16 cellular contexts compared by ENCODE assay signal in genomic region chr9:38363589-38363925, GRCh38. TPM values are rescaled to one million over a fixed set of nuclear protein-coding genes. Genes with fewer than 3 reads are reported as not detected.
A peak's percentile ranks its signal among the peaks of the same experiment; 100 is the strongest.
DNase-seq lines count a peak whose midpoint lies in the region; ATAC-seq and TF ChIP-seq lines count a peak whose summit lies in the region.
"Had no signal": no experiment of that assay in that cellular context is flagged by ENCODE, and none has a peak within 500 bp of the region (broad histone marks: within the 10 kb centered on the region; RNA-seq: fewer than 3 reads in every experiment).

No MANE protein-coding gene starts in this region.

- H3K27ac ChIP-seq in HCT116 (ENCODE audit: low read depth, low read length): no peak overlapping the region
- H3K27ac ChIP-seq in stomach smooth muscle (ENCODE audit: low read length): no peak overlapping the region
- no peak overlapping the region for H3K27ac ChIP-seq in MM.1S (ENCODE audit: low read length)
- H3K27ac ChIP-seq: ascending aorta, heart left ventricle, KMS-11 had no signal

- no peak for TF ChIP-seq CTCF in HCT116 (IDR thresholded peaks at IDR 0.05 in 2 of 3, conservative IDR thresholded peaks at IDR 0.05 in 1 of 3; ENCODE audit: borderline replicate concordance in 1 of 3, insufficient read depth in 1 of 3, low read depth in 2 of 3, low read length in 2 of 3)
- no peak for TF ChIP-seq CTCF in MM.1S (IDR thresholded peaks at IDR 0.05; ENCODE audit: low read length)

- H3K79me2 ChIP-seq in HCT116 (ENCODE audit: insufficient read depth, low read length) (no peaks in the 10 kb centered on the region), MM.1S (ENCODE audit: low read length) (no peaks in the 10 kb centered on the region)

- BruUV-seq in HCT116 (replicated peaks; lab: Mats Ljungman, UMichigan): no TSS peak

- no peak overlapping the region for H3K4me3 ChIP-seq in HCT116 (replicated peaks in 1 of 2; ENCODE audit: low read depth in 1 of 2, low read length in 2 of 2)
- peak overlapping the region; percentile 54 for H3K4me3 ChIP-seq in adipocyte (ENCODE audit: low read length)
- H3K4me3 ChIP-seq in stomach smooth muscle (ENCODE audit: low read length in 2 of 2): peak overlapping the region; percentile 6 to 63
- no peak overlapping the region for H3K4me3 ChIP-seq in MM.1S (ENCODE audit: low read length)
- H3K4me3 ChIP-seq: GM12878 had no signal

- DNase-seq in HCT116 (ENCODE audit: low read depth, low spot score): no peak
- no peak for DNase-seq in adipocyte (ENCODE audit: low read depth)
- peak; percentile 62 for DNase-seq in myocyte (ENCODE audit: low read depth)
- no peak for DNase-seq in MM.1S
- no peak for DNase-seq in activated CD8-positive, alpha-beta memory T cell treated with anti-CD3 and anti-CD28 coated beads for 24 hours
- DNase-seq: activated T-cell treated with anti-CD3 and anti-CD28 coated beads for 4 hours, foreskin melanocyte, kidney, natural killer cell, small intestine had no signal

- RAD21 ChIA-PET in HCT116 (lab: Charles Lee; ENCODE audit: low non-redundant PET in 1 of 2, low total read pairs in 2 of 2, uncharacterized antibody in 2 of 2, unreplicated experiment in 2 of 2): no interaction called here

- no peak for TF ChIP-seq POLR2A in HCT116 (IDR thresholded peaks at IDR 0.05; ENCODE audit: borderline replicate concordance, extremely low read depth, insufficient read depth, insufficient read length)

- ATAC-seq in HCT116 (no peak), GM18870 (IDR thresholded peaks at IDR 0.05; ENCODE audit: unreplicated experiment) (no peak)

- peaks cover 0 to 5% of the 10 kb centered on the region in 2 experiments; a peak in 2 of 4 replicates for H3K4me1 ChIP-seq in HCT116 (ENCODE audit: control insufficient read depth in 1 of 2, insufficient read depth in 2 of 2, low read length in 2 of 2)
- H3K4me1 ChIP-seq in adipocyte (ENCODE audit: control insufficient read depth, insufficient read depth, low read length): peaks cover 24% of the 10 kb centered on the region
- peaks cover 11% of the 10 kb centered on the region for H3K4me1 ChIP-seq in stomach smooth muscle (ENCODE audit: control insufficient read depth, insufficient read depth, low read length)
- no peaks in the 10 kb centered on the region for H3K4me1 ChIP-seq in MM.1S (ENCODE audit: low read length)

- intact Hi-C loops in HCT116 (cut with micrococcal nuclease): loop anchor here (1.0 to 5.0 kb wide), 8 partner anchors 201 to 881 kb away; partner anchors contain the start of gene SLC25A51

- no peaks in the 10 kb centered on the region for H3K36me3 ChIP-seq in HCT116 (ENCODE audit: control insufficient read depth in 1 of 2, insufficient read depth in 2 of 2, low read length in 2 of 2)
- no peaks in the 10 kb centered on the region for H3K36me3 ChIP-seq in adipocyte (ENCODE audit: control insufficient read depth, insufficient read depth, low read length, severe bottlenecking)
- no peaks in the 10 kb centered on the region for H3K36me3 ChIP-seq in stomach smooth muscle (ENCODE audit: control insufficient read depth in 2 of 2, insufficient read depth in 2 of 2, low read length in 2 of 2)
- no peaks in the 10 kb centered on the region for H3K36me3 ChIP-seq in MM.1S (replicated peaks; ENCODE audit: insufficient read depth, low read length)
- H3K36me3 ChIP-seq: ascending aorta, heart left ventricle had no signal

- no peaks in the 10 kb centered on the region for H3F3A ChIP-seq in MM.1S (ENCODE audit: insufficient read depth, low read length)

- no peaks in the 10 kb centered on the region for H3K9me2 ChIP-seq in HCT116 (ENCODE audit: insufficient read depth)
- no peaks in the 10 kb centered on the region for H3K9me2 ChIP-seq in MM.1S (replicated peaks; ENCODE audit: insufficient read depth, low read length)

- H3K4me2 ChIP-seq in HCT116 (ENCODE audit: low read length) (peak overlapping the region; percentile 47; the same call in 1 of the 2 replicates), MM.1S (ENCODE audit: low read depth, low read length) (no peak overlapping the region)
- H3K4me2 ChIP-seq: KMS-11 had no signal

- TF ChIP-seq RAD21 in HCT116 (IDR thresholded peaks at IDR 0.05; ENCODE audit: low read depth): no peak

- CTCF ChIA-PET in HCT116 (lab: Charles Lee): interaction anchor here (1.5 kb wide), 1 partner anchor 450 kb away, joined by 6 read pairs; no protein-coding TSS in a partner anchor

- POLR2A ChIA-PET in HCT116 (lab: Charles Lee): no interaction called here

- H2AFZ ChIP-seq in HCT116 (ENCODE audit: low read depth, low read length, poor library complexity, severe bottlenecking): no peak overlapping the region
- no peak overlapping the region for H2AFZ ChIP-seq in MM.1S (ENCODE audit: low read length)

- H4K20me1 ChIP-seq in HCT116 (ENCODE audit: insufficient read depth) (no peaks in the 10 kb centered on the region), MM.1S (ENCODE audit: insufficient read depth, low read length) (no peaks in the 10 kb centered on the region)

- H3K9me3 ChIP-seq in HCT116 (ENCODE audit: control insufficient read depth in 1 of 2, insufficient read depth in 1 of 2, low read depth in 1 of 2, low read length in 2 of 2) (no peaks in the 10 kb centered on the region), adipocyte (ENCODE audit: control insufficient read depth, low read length) (no peaks in the 10 kb centered on the region), stomach smooth muscle (ENCODE audit: control insufficient read depth in 2 of 2, low read length in 2 of 2) (no peaks in the 10 kb centered on the region), MM.1S (replicated peaks; ENCODE audit: insufficient read depth, low read length) (no peaks in the 10 kb centered on the region)
- H3K9me3 ChIP-seq: ascending aorta, heart left ventricle had no signal

- H3K27me3 ChIP-seq in HCT116 (ENCODE audit: insufficient read depth, low read length) (no peaks in the 10 kb centered on the region), adipocyte (replicated peaks; ENCODE audit: control insufficient read depth, insufficient read depth, low read length) (peaks cover under 1% of the 10 kb centered on the region), stomach smooth muscle (ENCODE audit: control insufficient read depth in 1 of 2, insufficient read depth in 2 of 2, low read length in 2 of 2) (no peaks in the 10 kb centered on the region), MM.1S (replicated peaks; ENCODE audit: insufficient read depth, low read length) (no peaks in the 10 kb centered on the region)
- H3K27me3 ChIP-seq: ascending aorta, heart left ventricle had no signal

- H3K9ac ChIP-seq in HCT116 (ENCODE audit: low read length) (no peak overlapping the region), adipocyte (ENCODE audit: low read length) (peak overlapping the region; percentile 58), stomach smooth muscle (ENCODE audit: low read length in 2 of 2) (peak overlapping the region in 1 of 2 donors; percentile 19), MM.1S (ENCODE audit: low read length) (no peak overlapping the region)
- H3K9ac ChIP-seq: KMS-11 had no signal

TF ChIP-seq in HCT116, 20 proteins besides CTCF, POLR2A, EP300 and RAD21:
- TF ChIP-seq SIN3A (IDR thresholded peaks at IDR 0.05; ENCODE audit: low read depth): no peak
- TF ChIP-seq POLR2AphosphoS5 (IDR thresholded peaks at IDR 0.05; ENCODE audit: low read depth, low read length): no peak
- no peak for TF ChIP-seq CEBPB (IDR thresholded peaks at IDR 0.05; ENCODE audit: low read depth)
- TF ChIP-seq MAX (IDR thresholded peaks at IDR 0.05): no peak
- no peak for TF ChIP-seq EZH2phosphoT487 (IDR thresholded peaks at IDR 0.05; ENCODE audit: borderline replicate concordance)
- no peak for TF ChIP-seq FOSL1 (IDR thresholded peaks at IDR 0.05; ENCODE audit: low read depth)
- TF ChIP-seq TCF7L2 (IDR thresholded peaks at IDR 0.05; ENCODE audit: borderline replicate concordance, extremely low read depth, insufficient read depth, insufficient read length): no peak
- TF ChIP-seq ELF1 (IDR thresholded peaks at IDR 0.05; ENCODE audit: borderline replicate concordance, low read depth): no peak
- no peak for TF ChIP-seq SP1 (IDR thresholded peaks at IDR 0.05; ENCODE audit: low read depth)
- TF ChIP-seq ATF3 (IDR thresholded peaks at IDR 0.05): no peak
- no peak for TF ChIP-seq ZFX (IDR thresholded peaks at IDR 0.05)
- no peak for TF ChIP-seq JUND (IDR thresholded peaks at IDR 0.05)
- TF ChIP-seq CBX3 (IDR thresholded peaks at IDR 0.05; ENCODE audit: low read depth): no peak

RNA-seq across cellular contexts. Expression of gene ALDH1B1, which starts 28.9 kb away (rescaled TPM):
- total RNA-seq in HCT116 (2021; ENCODE audit: unreplicated experiment) (46.6 TPM), myocyte (147 and 166 TPM in 2 replicates)
- 22.7 and 26.9 TPM in 2 replicates for polyA plus RNA-seq in HCT116 (2012)
- 152 TPM for polyA plus RNA-seq in myocyte (2012)

Comparison
In these comparisons a context has a peak if more than half of its experiments do, and no peak if none do; other contexts are left out.
1. H3K4me3 ChIP-seq: peak in adipocyte (single experiment) and stomach smooth muscle (2 of 2); none in HCT116 (0 of 2) and MM.1S (single experiment).